In the genomic region with DNA sequence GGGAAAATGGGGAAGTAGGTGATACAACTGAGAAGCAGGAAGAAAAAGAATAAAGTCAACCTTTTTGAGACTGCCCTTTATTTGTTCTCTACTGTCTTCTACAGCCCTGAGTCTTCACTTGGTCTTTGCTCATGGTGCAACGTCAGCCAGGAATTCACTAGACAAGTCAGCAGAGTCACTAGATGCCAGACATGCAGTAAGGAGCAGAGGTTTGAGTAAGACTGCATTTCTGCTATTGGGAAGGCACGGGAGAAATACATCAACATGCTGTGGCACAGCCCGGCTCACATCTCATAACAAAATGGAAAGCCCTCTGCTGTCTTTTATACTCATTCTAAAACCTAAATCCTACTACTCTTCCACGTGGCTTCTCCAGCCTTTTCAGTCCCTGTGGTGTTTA, we compare ENCODE assay signal across 21 cellular contexts.
"Had no signal": no experiment of that assay in that cellular context is flagged by ENCODE, and none has a peak within 500 bp of the region (broad histone marks: within the 10 kb centered on the region; RNA-seq: fewer than 3 reads in every experiment).

No MANE protein-coding gene starts in this region.

- H3K4me3 Mint-ChIP-seq: activated CD4-positive, alpha-beta T cell treated with anti-CD3 and anti-CD28 coated beads, Interleukin-2, amount 10 ng/mL, durations not matched to agents 7 days and 5 days; activated CD8-positive, alpha-beta memory T cell treated with anti-CD3 and anti-CD28 coated beads, Interleukin-2, amount 10 ng/mL, durations not matched to agents 7 days and 5 days; activated CD8-positive, alpha-beta T cell treated with anti-CD3 and anti-CD28 coated beads for 36 hours; activated naive CD4-positive, alpha-beta T cell treated with anti-CD3 and anti-CD28 coated beads, Interleukin-2, amount 50 U/mL, for 24 hours; nephron; T-helper 1 cell treated with Interleukin-12 subunit alpha and Interleukin-12 subunit beta and Interleukin-4 antibody, amounts not matched to agents 30 μg/mL and 1 μg/mL, for 36 hours had no signal

- DNase-seq: activated CD4-positive, alpha-beta T cell treated with anti-CD3 and anti-CD28 coated beads, Interleukin-2, amount 10 ng/mL, durations not matched to agents 7 days and 5 days; activated CD8-positive, alpha-beta memory T cell treated with anti-CD3 and anti-CD28 coated beads, Interleukin-2, amount 10 ng/mL, durations not matched to agents 7 days and 5 days; activated CD8-positive, alpha-beta T cell treated with anti-CD3 and anti-CD28 coated beads for 36 hours; activated gamma-delta T cell treated with Interleukin-2 at 50 U/mL for 16 hours; activated T-cell treated with anti-CD3 and anti-CD28 coated beads for 4 hours; aorta; brain microvascular endothelial cell; central memory CD4-positive, alpha-beta T cell; effector memory CD4-positive, alpha-beta T cell; gastrocnemius medialis; hippocampal formation; left ventricle myocardium superior; pancreas; right cardiac atrium; stimulated activated CD4-positive, alpha-beta T cell treated with anti-CD3 and anti-CD28 coated beads, Interleukin-4, amount 100 ng/mL, for 4 hours; stimulated activated naive CD8-positive, alpha-beta T cell treated with anti-CD3 and anti-CD28 coated beads, Interleukin-15, Interleukin-2, amounts not matched to agents 100 U/mL and 50 U/mL, for 24 hours; T1000; upper lobe of right lung had no signal

- H3K27ac Mint-ChIP-seq: activated CD4-positive, alpha-beta T cell treated with anti-CD3 and anti-CD28 coated beads, Interleukin-2, amount 10 ng/mL, durations not matched to agents 7 days and 5 days; activated CD8-positive, alpha-beta memory T cell treated with anti-CD3 and anti-CD28 coated beads, Interleukin-2, amount 10 ng/mL, durations not matched to agents 7 days and 5 days; activated CD8-positive, alpha-beta T cell treated with anti-CD3 and anti-CD28 coated beads for 36 hours; activated naive CD4-positive, alpha-beta T cell treated with anti-CD3 and anti-CD28 coated beads, Interleukin-2, amount 50 U/mL, for 24 hours; nephron; T-helper 1 cell treated with Interleukin-12 subunit alpha and Interleukin-12 subunit beta and Interleukin-4 antibody, amounts not matched to agents 30 μg/mL and 1 μg/mL, for 36 hours had no signal

- H3K4me1 Mint-ChIP-seq: activated CD4-positive, alpha-beta T cell treated with anti-CD3 and anti-CD28 coated beads, Interleukin-2, amount 10 ng/mL, durations not matched to agents 7 days and 5 days; activated naive CD4-positive, alpha-beta T cell treated with anti-CD3 and anti-CD28 coated beads, Interleukin-2, amount 50 U/mL, for 24 hours; nephron had no signal

- H3K36me3 Mint-ChIP-seq: activated CD8-positive, alpha-beta memory T cell treated with anti-CD3 and anti-CD28 coated beads, Interleukin-2, amount 10 ng/mL, durations not matched to agents 7 days and 5 days; activated naive CD4-positive, alpha-beta T cell treated with anti-CD3 and anti-CD28 coated beads, Interleukin-2, amount 50 U/mL, for 24 hours had no signal

- H3K4me3 ChIP-seq: gastrocnemius medialis, pancreas, upper lobe of right lung had no signal

- H3K9me3 Mint-ChIP-seq: activated CD4-positive, alpha-beta T cell treated with anti-CD3 and anti-CD28 coated beads, Interleukin-2, amount 10 ng/mL, durations not matched to agents 7 days and 5 days; activated CD8-positive, alpha-beta T cell treated with anti-CD3 and anti-CD28 coated beads for 36 hours; activated naive CD4-positive, alpha-beta T cell treated with anti-CD3 and anti-CD28 coated beads, Interleukin-2, amount 50 U/mL, for 24 hours; nephron; T-helper 1 cell treated with Interleukin-12 subunit alpha and Interleukin-12 subunit beta and Interleukin-4 antibody, amounts not matched to agents 30 μg/mL and 1 μg/mL, for 36 hours had no signal

- H3K27me3 Mint-ChIP-seq: activated CD4-positive, alpha-beta T cell treated with anti-CD3 and anti-CD28 coated beads, Interleukin-2, amount 10 ng/mL, durations not matched to agents 7 days and 5 days; activated CD8-positive, alpha-beta memory T cell treated with anti-CD3 and anti-CD28 coated beads, Interleukin-2, amount 10 ng/mL, durations not matched to agents 7 days and 5 days; activated CD8-positive, alpha-beta T cell treated with anti-CD3 and anti-CD28 coated beads for 36 hours; activated naive CD4-positive, alpha-beta T cell treated with anti-CD3 and anti-CD28 coated beads, Interleukin-2, amount 50 U/mL, for 24 hours had no signal
